14 cellular contexts compared by ENCODE assay signal in the genomic region with DNA sequence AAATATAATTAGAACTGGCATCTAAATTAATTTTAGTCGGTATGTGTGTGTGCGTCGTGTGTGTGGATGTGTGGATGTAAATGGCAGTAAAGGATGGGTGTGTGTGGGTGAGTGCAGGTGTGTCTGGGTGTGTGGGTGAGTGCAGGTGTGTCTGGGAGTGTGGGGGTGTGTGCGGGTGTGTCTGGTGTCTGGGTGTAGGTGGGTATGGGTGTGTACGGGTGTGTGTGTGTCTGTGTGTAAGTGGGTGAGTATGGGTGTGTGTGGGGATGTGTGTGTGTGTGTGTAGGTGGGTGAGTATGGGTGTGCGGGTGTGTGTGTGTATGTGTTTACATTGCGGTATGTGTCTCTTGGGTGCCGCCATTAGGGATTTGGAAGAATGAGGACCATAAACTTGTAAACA. TPM values are rescaled to one million over a fixed set of nuclear protein-coding genes. Genes with fewer than 3 reads are reported as not detected.
A peak's percentile ranks its signal among the peaks of the same experiment; 100 is the strongest.
DNase-seq lines count a peak whose midpoint lies in the region; ATAC-seq, FAIRE-seq and TF ChIP-seq lines count a peak whose summit lies in the region.
"Not testable (repeated sequence)": the region's sequence is repeated elsewhere in the genome, so short reads cannot be mapped to it uniquely, and the experiment has no call there.
"Had no signal": no experiment of that assay in that cellular context is flagged by ENCODE, and none has a peak within 500 bp of the region (broad histone marks: within the 10 kb centered on the region; RNA-seq: fewer than 3 reads in every experiment).

No MANE protein-coding gene starts in this region.

- H3K9me3 ChIP-seq in lower lobe of right lung; naive thymus-derived CD4-positive, alpha-beta T cell (ENCODE audit: control insufficient read depth in 2 of 3, low read length in 3 of 3); upper lobe of left lung: not testable (repeated sequence)

- H3K27me3 ChIP-seq in lower lobe of right lung (ENCODE audit: low read depth); naive thymus-derived CD4-positive, alpha-beta T cell (ENCODE audit: control insufficient read depth in 2 of 2, insufficient read depth in 2 of 2, low read length in 2 of 2); upper lobe of left lung: not testable (repeated sequence)

- TF ChIP-seq POLR2A in upper lobe of left lung (IDR thresholded peaks at IDR 0.05): not testable (repeated sequence)

- H3K9me3 Mint-ChIP-seq in central memory CD8-positive, alpha-beta T cell; naive thymus-derived CD4-positive, alpha-beta T cell: not testable (repeated sequence)

- not testable (repeated sequence) for H3K27ac Mint-ChIP-seq in central memory CD8-positive, alpha-beta T cell (ENCODE audit: low read depth); naive thymus-derived CD4-positive, alpha-beta T cell

- CTCF ChIA-PET in naive thymus-derived CD4-positive, alpha-beta T cell (lab: Charles Lee): not testable (repeated sequence)

- intact Hi-C loops in lower lobe of right lung (cut with DNase I); naive thymus-derived CD4-positive, alpha-beta T cell (cut with micrococcal nuclease): not testable (repeated sequence)

- not testable (repeated sequence) for H3K4me1 Mint-ChIP-seq in central memory CD8-positive, alpha-beta T cell; naive thymus-derived CD4-positive, alpha-beta T cell

- WGBS in upper lobe of left lung, 2 donors: 100% methylated on average over 3 of the region's 8 CpGs; no CpG with 5 or more reads in 1 of the 2 donors

- POLR2A ChIA-PET in naive thymus-derived CD4-positive, alpha-beta T cell (lab: Charles Lee): not testable (repeated sequence)

- not testable (repeated sequence) for H3K4me3 ChIP-seq in lower lobe of right lung; naive thymus-derived CD4-positive, alpha-beta T cell (ENCODE audit: low read length); upper lobe of left lung

- not testable (repeated sequence) for TF ChIP-seq CTCF in lower lobe of right lung (IDR thresholded peaks at IDR 0.05); upper lobe of left lung (IDR thresholded peaks at IDR 0.05)

- not testable (repeated sequence) for H3K4me1 ChIP-seq in lower lobe of right lung; naive thymus-derived CD4-positive, alpha-beta T cell (ENCODE audit: control insufficient read depth in 2 of 2, insufficient read depth in 2 of 2, low read length in 2 of 2); upper lobe of left lung

- H3K36me3 Mint-ChIP-seq in central memory CD8-positive, alpha-beta T cell (ENCODE audit: insufficient read depth); naive thymus-derived CD4-positive, alpha-beta T cell: not testable (repeated sequence)

- ATAC-seq in central memory CD8-positive, alpha-beta T cell (replicated peaks; ENCODE audit: extremely low read depth, poor library complexity, severe bottlenecking): peak; percentile 46
- ATAC-seq in lower lobe of right lung (peak; percentile 62 to 67), upper lobe of left lung (ENCODE audit: low FRiP score in 2 of 2) (peak; percentile 23 to 89)
- peak; percentile 20 for ATAC-seq in naive thymus-derived CD4-positive, alpha-beta T cell

- peak; percentile 99 for FAIRE-seq in urothelium cell line (lab: Jason Lieb, UNC)

- H3K27ac ChIP-seq in lower lobe of right lung; naive thymus-derived CD4-positive, alpha-beta T cell (ENCODE audit: low read depth, low read length); upper lobe of left lung: not testable (repeated sequence)

- H3K4me3 Mint-ChIP-seq in central memory CD8-positive, alpha-beta T cell; naive thymus-derived CD4-positive, alpha-beta T cell: not testable (repeated sequence)

- not testable (repeated sequence) for H3K36me3 ChIP-seq in lower lobe of right lung; naive thymus-derived CD4-positive, alpha-beta T cell (ENCODE audit: control insufficient read depth in 2 of 3, insufficient read depth in 3 of 3, low read length in 3 of 3); upper lobe of left lung

- H3K27me3 Mint-ChIP-seq in central memory CD8-positive, alpha-beta T cell; naive thymus-derived CD4-positive, alpha-beta T cell: not testable (repeated sequence)

- not testable (repeated sequence) for DNase-seq in central memory CD8-positive, alpha-beta T cell (ENCODE audit: low spot score in 2 of 2); lower lobe of right lung; naive thymus-derived CD4-positive, alpha-beta T cell; urothelium cell line (ENCODE audit: low spot score)
- peak in 1 of 2 donors; percentile 15 for DNase-seq in upper lobe of left lung

- TF ChIP-seq EP300 in upper lobe of left lung (IDR thresholded peaks at IDR 0.05): not testable (repeated sequence)

RNA-seq across cellular contexts. Expression of a gene that starts 55.0 kb away (rescaled TPM):
- not detected for total RNA-seq in lower lobe of right lung
- not detected for total RNA-seq in naive thymus-derived CD4-positive, alpha-beta T cell
- not detected for polyA plus RNA-seq in naive thymus-derived CD4-positive, alpha-beta T cell
- total RNA-seq in upper lobe of left lung: not detected
- total RNA-seq: A673; CD4-positive, alpha-beta memory T cell; CD4-positive, CD25-positive, alpha-beta regulatory T cell; CD8-positive, alpha-beta memory T cell; Daoy; G401; GM12878 had no signal
- polyA plus RNA-seq: AG04450; CD14-positive monocyte; CD4-positive, alpha-beta memory T cell; CD4-positive, CD25-positive, alpha-beta regulatory T cell; CD8-positive, alpha-beta memory T cell; GM12878 had no signal
